ENCODE assay signal across 8 cellular contexts in the genomic region with DNA sequence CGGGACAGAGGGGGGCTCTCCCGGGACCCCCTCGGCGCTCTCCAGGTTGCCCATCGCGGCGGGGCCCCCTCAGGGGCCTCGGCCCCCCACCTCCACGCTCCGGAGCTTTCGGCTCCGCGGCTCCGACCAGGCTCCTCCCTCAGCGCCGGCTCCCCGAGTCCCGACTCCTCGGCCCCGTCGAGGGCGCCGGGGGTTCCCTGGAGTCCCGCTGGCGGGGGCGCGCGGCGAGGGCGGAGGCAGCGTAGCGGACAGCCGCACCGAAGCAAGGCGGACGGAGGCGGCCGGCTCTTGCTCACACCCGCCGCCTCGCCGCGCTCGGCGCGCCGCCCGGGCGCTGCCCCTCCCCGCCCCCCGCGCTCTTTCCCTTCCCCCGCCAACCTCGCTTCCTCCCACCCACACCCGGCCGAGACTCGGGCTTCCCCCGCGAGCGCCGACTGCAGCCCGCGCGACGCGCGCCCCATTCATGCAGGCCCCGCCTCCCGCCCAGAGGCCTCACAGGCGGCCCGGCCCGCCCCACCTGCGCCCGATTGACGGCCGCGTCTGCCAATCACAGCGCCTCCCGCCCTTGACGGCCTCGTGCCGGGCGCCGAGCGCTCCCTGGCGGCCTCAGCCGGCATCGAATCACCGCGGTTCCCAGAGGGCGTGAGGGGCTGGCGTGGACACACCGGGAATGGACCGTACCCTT. TPM values are rescaled to one million over a fixed set of nuclear protein-coding genes. Genes with fewer than 3 reads are reported as not detected.
DNase-seq lines count a peak whose midpoint lies in the region; ATAC-seq and TF ChIP-seq lines count a peak whose summit lies in the region.

TSS of gene FMNL3 (minus strand) at position 279 of the 685 bp plus-strand sequence. CDS start at position 54, 225 bp downstream.

- ATAC-seq in GM21529 (IDR thresholded peaks at IDR 0.05; ENCODE audit: unreplicated experiment), result peak; percentile 78

- H3K4me1 Mint-ChIP-seq in IgD-negative memory B cell, result peaks cover 27 to 40% (median 38%) of the 10 kb centered on the region in 3 donors

- H3K4me3 ChIP-seq in OCI-LY7 (ENCODE audit: low read depth, low read length, poor library complexity, severe bottlenecking) (peak within 1 kb of the TSS; percentile 90), mucosa of rectum (ENCODE audit: low read length in 2 of 2) (peak within 1 kb of the TSS; percentile 65 to 77)

- no peaks in the 10 kb centered on the region for H3K36me3 ChIP-seq in OCI-LY7 (ENCODE audit: insufficient read depth, low read length)
- no peaks in the 10 kb centered on the region for H3K36me3 ChIP-seq in mucosa of rectum (ENCODE audit: control insufficient read depth in 2 of 2, insufficient read depth in 2 of 2, low read length in 2 of 2)

- no peaks in the 10 kb centered on the region for H3K9me3 Mint-ChIP-seq in IgD-negative memory B cell

- no peaks in the 10 kb centered on the region for H3K9me2 ChIP-seq in OCI-LY7 (ENCODE audit: insufficient read depth, low read length)

- H3K4me3 Mint-ChIP-seq in IgD-negative memory B cell, result peak within 1 kb of the TSS; percentile 88 to 97 (median 92)

- intact Hi-C loops in OCI-LY7 (cut with micrococcal nuclease; ENCODE audit: unreplicated experiment), result loop anchor here (1.0 to 2.0 kb wide), 3 partner anchors 44 to 70 kb away; no protein-coding TSS in a partner anchor

- peaks cover 40% of the 10 kb centered on the region for H3K4me1 ChIP-seq in OCI-LY7 (ENCODE audit: insufficient read depth, low read length, poor library complexity, severe bottlenecking)
- H3K4me1 ChIP-seq in mucosa of rectum (ENCODE audit: control insufficient read depth in 2 of 2, insufficient read depth in 2 of 2, low read length in 2 of 2), result peaks cover 0 to 11% of the 10 kb centered on the region in 2 donors

- H3K27ac Mint-ChIP-seq in IgD-negative memory B cell, result peak within 1 kb of the TSS; percentile 78 to 91 (median 81)

- H4K20me1 ChIP-seq in OCI-LY7 (ENCODE audit: insufficient read depth, low read length), result peaks cover 10% of the 10 kb centered on the region; the same call in 1 of the 2 replicates

- H3K27ac ChIP-seq in OCI-LY7 (ENCODE audit: low read depth, low read length, poor library complexity, severe bottlenecking) (peak within 1 kb of the TSS; percentile 50), epithelial cell of prostate (no peak within 1 kb of the TSS), mucosa of rectum (ENCODE audit: low read depth in 2 of 2, low read length in 2 of 2) (peak within 1 kb of the TSS; percentile 63 to 79)

- peaks cover 39% of the 10 kb centered on the region; the same call in 1 of the 2 replicates for H3K79me2 ChIP-seq in OCI-LY7 (ENCODE audit: insufficient read depth, low read depth, low read length)

- CTCF ChIA-PET in OCI-LY7 (lab: Charles Lee; ENCODE audit: unreplicated experiment), result interaction anchor here (1.0 kb wide), 2 partner anchors 53 to 62 kb away, joined by 3 read pairs; no protein-coding TSS in a partner anchor

- TF ChIP-seq CTCF in OCI-LY7 (conservative IDR thresholded peaks at IDR 0.05; ENCODE audit: low read length), result peak; percentile 97

- H3K4me2 ChIP-seq in OCI-LY7 (ENCODE audit: low read length), result peak within 1 kb of the TSS; percentile 95

- H3K9ac ChIP-seq in mucosa of rectum (ENCODE audit: low read depth in 1 of 2, low read length in 2 of 2), result peak within 1 kb of the TSS; percentile 56 to 63

- no TSS peak for BruUV-seq in OCI-LY7 (replicated peaks; lab: Mats Ljungman, UMichigan)

- H3K36me3 Mint-ChIP-seq in IgD-negative memory B cell, result no peaks in the 10 kb centered on the region

- peaks cover 0 to 6% of the 10 kb centered on the region in 2 donors for H3K27me3 ChIP-seq in mucosa of rectum (ENCODE audit: control insufficient read depth in 2 of 2, insufficient read depth in 2 of 2, low read length in 2 of 2)

- peaks cover 5% of the 10 kb centered on the region for H3K27me3 Mint-ChIP-seq in IgD-negative memory B cell

- H3K9me3 ChIP-seq in OCI-LY7 (ENCODE audit: low read length) (no peaks in the 10 kb centered on the region), mucosa of rectum (ENCODE audit: control insufficient read depth in 2 of 2, low read length in 2 of 2) (no peaks in the 10 kb centered on the region)

- peak within 1 kb of the TSS; percentile 51; the same call in 1 of the 2 replicates for H2AFZ ChIP-seq in OCI-LY7 (ENCODE audit: low read length)

- POLR2A ChIA-PET in OCI-LY7 (lab: Charles Lee), result interaction anchor here (1.0 to 1.4 kb wide), 3 partner anchors 10 to 34 kb away, joined by 3 to 5 read pairs (median 4); partner anchors contain the start of gene TMBIM6

- DNase-seq in DMS153 (lab: John Stamatoyannopoulos, UW) (peak; percentile 85), OCI-LY7 (ENCODE audit: low spot score) (peak; percentile 98), activated T-cell treated with anti-CD3 and anti-CD28 coated beads for 4 hours (peak; percentile 98), epithelial cell of prostate (ENCODE audit: low read depth, low spot score) (peak; percentile 62)
- peak; percentile 99 for DNase-seq in stimulated activated CD8-positive, alpha-beta memory T cell treated with anti-CD3 and anti-CD28 coated beads, Interleukin-4, amount 100 ng/mL, for 48 hours

RNA-seq across cellular contexts. Expression of gene FMNL3, which starts in this region (rescaled TPM):
- polyA plus RNA-seq in IgD-negative memory B cell, result 5.6 TPM
- 28.7 and 29.6 TPM in 2 replicates for total RNA-seq in OCI-LY7 (2014; rRNA removed; shearing (Covaris generic))
- 13.8 and 15.6 TPM in 2 replicates for total RNA-seq in OCI-LY7 (2022)
